Comparison of ENCODE assay signal across 8 cellular contexts in genomic region chr11:72180892-72181552, GRCh38. TPM values are rescaled to one million over a fixed set of nuclear protein-coding genes. Genes with fewer than 3 reads are reported as not detected.
"Had no signal": no experiment of that assay in that cellular context is flagged by ENCODE, and none has a peak within 500 bp of the region (broad histone marks: within the 10 kb centered on the region; RNA-seq: fewer than 3 reads in every experiment).

No MANE protein-coding gene starts in this region.

RNA-seq across cellular contexts. Expression of gene FOLR1, which starts 10.9 kb away (rescaled TPM):
- total RNA-seq: ascending aorta; fibroblast of lung; naive thymus-derived CD8-positive, alpha-beta T cell; T-helper 2 cell treated with Interferon-gamma antibody and Interleukin-4, amounts not matched to agents 100 ng/mL and 5 ng/mL, for 36 hours; transverse colon had no signal

RNA-seq across cellular contexts. Expression of gene FOLR2, which starts 35.6 kb away (rescaled TPM):
- total RNA-seq: cardiac muscle cell; chondrocyte; fibroblast of lung; renal cortical epithelial cell; T-helper 2 cell treated with Interferon-gamma antibody and Interleukin-4, amounts not matched to agents 100 ng/mL and 5 ng/mL, for 36 hours had no signal

RNA-seq across cellular contexts. Expression of gene FOLR3, which starts 45.5 kb away (rescaled TPM):
- total RNA-seq: ascending aorta; cardiac muscle cell; chondrocyte; naive thymus-derived CD8-positive, alpha-beta T cell; T-helper 2 cell treated with Interferon-gamma antibody and Interleukin-4, amounts not matched to agents 100 ng/mL and 5 ng/mL, for 36 hours; transverse colon had no signal
